ENCODE assay signal across 16 cellular contexts in the genomic region with DNA sequence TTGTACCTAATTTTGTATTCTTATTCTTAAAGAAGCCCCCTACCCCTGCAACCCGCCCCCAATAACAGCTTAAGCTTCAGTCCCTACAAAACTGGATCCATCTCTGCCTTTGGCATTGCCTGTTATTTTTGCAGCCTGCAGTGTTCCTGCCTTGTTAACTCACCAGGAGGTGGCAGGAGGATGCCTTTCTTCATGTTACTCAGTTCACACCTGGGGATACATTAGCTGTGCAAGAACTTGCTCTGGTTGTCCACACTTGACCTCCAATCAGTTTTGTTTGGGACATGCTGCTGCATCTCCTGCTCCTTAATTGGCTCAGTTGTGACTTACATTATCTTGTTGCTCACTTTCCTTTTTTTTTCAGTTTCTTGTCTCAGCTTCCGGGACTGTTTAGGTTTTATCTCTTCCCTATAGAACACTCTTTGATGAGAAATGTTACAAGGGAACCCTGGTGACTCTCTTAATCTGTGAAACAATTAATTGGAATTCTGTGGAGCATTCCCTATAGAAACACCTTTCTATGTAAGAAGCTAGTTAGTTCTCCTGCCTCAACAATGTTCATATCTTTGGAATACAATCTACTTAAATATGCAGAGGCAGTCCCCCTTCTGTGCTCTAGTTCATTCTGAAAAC.
DNase-seq lines count a peak whose midpoint lies in the region; ATAC-seq, FAIRE-seq and TF ChIP-seq lines count a peak whose summit lies in the region.
"Had no signal": no experiment of that assay in that cellular context is flagged by ENCODE, and none has a peak within 500 bp of the region (broad histone marks: within the 10 kb centered on the region; RNA-seq: fewer than 3 reads in every experiment).

No MANE protein-coding gene starts in this region.

- no TSS peak for BruUV-seq in GM12878 (replicated peaks; lab: Mats Ljungman, UMichigan)

- H3K4me3 ChIP-seq in Jurkat, Clone E6-1 (ENCODE audit: low read length): no peak overlapping the region
- H3K4me3 ChIP-seq in GM12878: no peak overlapping the region
- H3K4me3 ChIP-seq in right lobe of liver: no peak overlapping the region
- H3K4me3 ChIP-seq in Peyer's patch: no peak overlapping the region

- H3K27me3 ChIP-seq in GM12878 (replicated peaks in 1 of 2; ENCODE audit: control insufficient read depth in 2 of 2, insufficient read depth in 2 of 2, low read length in 1 of 2) (no peaks in the 10 kb centered on the region), right lobe of liver (no peaks in the 10 kb centered on the region), Peyer's patch (no peaks in the 10 kb centered on the region)

- H2AFZ ChIP-seq in GM12878 (ENCODE audit: control insufficient read depth, low read depth, low read length): no peak overlapping the region

- SMC1A ChIA-PET in GM12878 (lab: Charles Lee; ENCODE audit: uncharacterized antibody, unreplicated experiment): interaction anchor here (1.0 kb wide), 1 partner anchor 335 kb away, joined by 4 read pairs; no protein-coding TSS in a partner anchor

- H3K79me2 ChIP-seq in GM12878 (ENCODE audit: control insufficient read depth, insufficient read depth, low read length): no peaks in the 10 kb centered on the region

- no peaks in the 10 kb centered on the region for H3K4me1 Mint-ChIP-seq in activated T-helper 2 cell treated with anti-CD3 and anti-CD28 coated beads, Interferon-gamma antibody, Interleukin-2, Interleukin-4, amounts not matched to agents 10 μg/mL and 5 μg/mL and 100 μg/mL, durations not matched to agents 14 hours and 24 hours and 36 hours (ENCODE audit: low read depth)
- H3K4me1 Mint-ChIP-seq: stimulated activated naive B cell treated with anti-CD40 and anti-IgM and Interleukin-4, amounts not matched to agents 10 μg/mL and 1 μg/mL and 100 μg/mL, for 72 hours had no signal

- WGBS in GM12878 (ENCODE audit: insufficient coverage, insufficient replicate concordance, low lambda C conversion rate, missing lambda C conversion rate): 7% methylated on average over 2 of the region's 2 CpGs
- WGBS in right lobe of liver (ENCODE audit: insufficient coverage, low coverage, low lambda C conversion rate, missing lambda C conversion rate): 30% methylated on average over 2 of the region's 2 CpGs

- TF ChIP-seq EP300 in GM12878 (IDR thresholded peaks at IDR 0.05; ENCODE audit: borderline replicate concordance in 1 of 2, control insufficient read depth in 1 of 2, low read depth in 2 of 2, low read length in 2 of 2): no peak

- no peak overlapping the region for H3K9ac ChIP-seq in GM12878 (ENCODE audit: control insufficient read depth, insufficient read depth, low read length)

- no peak overlapping the region for H3K4me3 Mint-ChIP-seq in activated T-helper 2 cell treated with anti-CD3 and anti-CD28 coated beads, Interferon-gamma antibody, Interleukin-2, Interleukin-4, amounts not matched to agents 10 μg/mL and 5 μg/mL and 100 μg/mL, durations not matched to agents 14 hours and 24 hours and 36 hours (ENCODE audit: low read depth)
- H3K4me3 Mint-ChIP-seq: CD4-positive, alpha-beta T cell; stimulated activated naive B cell treated with anti-CD40 and anti-IgM and Interleukin-4, amounts not matched to agents 10 μg/mL and 1 μg/mL and 100 μg/mL, for 72 hours had no signal

- POLR2A ChIA-PET in GM12878 (lab: Charles Lee): no interaction called here

- no peaks in the 10 kb centered on the region for H3K36me3 Mint-ChIP-seq in activated T-helper 2 cell treated with anti-CD3 and anti-CD28 coated beads, Interferon-gamma antibody, Interleukin-2, Interleukin-4, amounts not matched to agents 10 μg/mL and 5 μg/mL and 100 μg/mL, durations not matched to agents 14 hours and 24 hours and 36 hours (ENCODE audit: low read depth)
- H3K36me3 Mint-ChIP-seq: stimulated activated naive B cell treated with anti-CD40 and anti-IgM and Interleukin-4, amounts not matched to agents 10 μg/mL and 1 μg/mL and 100 μg/mL, for 72 hours had no signal

- DNase-seq in Jurkat, Clone E6-1 (ENCODE audit: low read depth, low spot score): peak; percentile 2
- DNase-seq in GM12878 (ENCODE audit: low read depth, low spot score) (no peak), right lobe of liver (no peak), Peyer's patch (no peak), NCI-H345 treated with DMSO at 0.1 percent for 48 hours (lab: John Stamatoyannopoulos, UW; ENCODE audit: unreplicated experiment) (no peak)
- no peak for DNase-seq in activated T-helper 2 cell treated with anti-CD3 and anti-CD28 coated beads, Interferon-gamma antibody, Interleukin-2, Interleukin-4, amounts not matched to agents 10 μg/mL and 5 μg/mL and 100 μg/mL, durations not matched to agents 14 hours and 24 hours and 36 hours (ENCODE audit: low spot score)
- DNase-seq: activated CD4-positive, alpha-beta T cell treated with anti-CD3 and anti-CD28 coated beads, Interleukin-2, amount 50 U/mL, for 1 hour; activated T-cell treated with anti-CD3 and anti-CD28 coated beads, Interleukin-2, amount 50 U/mL, for 48 hours; CD4-positive, alpha-beta T cell; NCI-H226; stimulated activated naive B cell treated with anti-CD40 and anti-IgM and Interleukin-4, amounts not matched to agents 10 μg/mL and 1 μg/mL and 100 μg/mL, for 72 hours; T-helper 9 cell had no signal

- TF ChIP-seq POLR2A in GM12878 (IDR thresholded peaks at IDR 0.05; ENCODE audit: low read depth, low read length) (no peak), right lobe of liver (IDR thresholded peaks at IDR 0.05) (no peak), Peyer's patch (IDR thresholded peaks at IDR 0.05) (no peak)

- no peaks in the 10 kb centered on the region for H3K27me3 Mint-ChIP-seq in activated T-helper 2 cell treated with anti-CD3 and anti-CD28 coated beads, Interferon-gamma antibody, Interleukin-2, Interleukin-4, amounts not matched to agents 10 μg/mL and 5 μg/mL and 100 μg/mL, durations not matched to agents 14 hours and 24 hours and 36 hours (ENCODE audit: low read depth)
- H3K27me3 Mint-ChIP-seq: CD4-positive, alpha-beta T cell; stimulated activated naive B cell treated with anti-CD40 and anti-IgM and Interleukin-4, amounts not matched to agents 10 μg/mL and 1 μg/mL and 100 μg/mL, for 72 hours had no signal

- TF ChIP-seq RAD21 in GM12878 (IDR thresholded peaks at IDR 0.05; ENCODE audit: insufficient read depth, low read depth, low read length): peak; percentile 40

- H3K9me3 Mint-ChIP-seq in activated T-helper 2 cell treated with anti-CD3 and anti-CD28 coated beads, Interferon-gamma antibody, Interleukin-2, Interleukin-4, amounts not matched to agents 10 μg/mL and 5 μg/mL and 100 μg/mL, durations not matched to agents 14 hours and 24 hours and 36 hours: no peaks in the 10 kb centered on the region
- H3K9me3 Mint-ChIP-seq: CD4-positive, alpha-beta T cell; stimulated activated naive B cell treated with anti-CD40 and anti-IgM and Interleukin-4, amounts not matched to agents 10 μg/mL and 1 μg/mL and 100 μg/mL, for 72 hours had no signal

- H3K4me1 ChIP-seq in GM12878 (ENCODE audit: control insufficient read depth, insufficient read depth, low read length) (no peaks in the 10 kb centered on the region), right lobe of liver (no peaks in the 10 kb centered on the region), Peyer's patch (no peaks in the 10 kb centered on the region)

- FAIRE-seq in GM12878 (lab: Jason Lieb, UNC): no peak
- FAIRE-seq: colon, urothelium cell line had no signal

- no peak overlapping the region for H3K27ac ChIP-seq in GM12878 (ENCODE audit: control insufficient read depth, insufficient read depth)
- no peak overlapping the region for H3K27ac ChIP-seq in right lobe of liver
- H3K27ac ChIP-seq in Peyer's patch: no peak overlapping the region

- H3K36me3 ChIP-seq in GM12878 (ENCODE audit: control insufficient read depth in 2 of 2, insufficient read depth in 2 of 2, low read length in 1 of 2) (no peaks in the 10 kb centered on the region), right lobe of liver (no peaks in the 10 kb centered on the region), Peyer's patch (no peaks in the 10 kb centered on the region)

- no peak for ATAC-seq in GM12878
- ATAC-seq in right lobe of liver: peak in 2 of 4 donors; percentile 51 to 57
- ATAC-seq: esophagus mucosa; stimulated activated naive B cell treated with anti-CD40 and anti-IgM and Interleukin-4, amounts not matched to agents 10 μg/mL and 1 μg/mL and 100 μg/mL, for 72 hours had no signal

- H4K20me1 ChIP-seq in GM12878 (ENCODE audit: control insufficient read depth, insufficient read depth): no peaks in the 10 kb centered on the region

- RAD21 ChIA-PET in GM12878 (lab: Charles Lee; ENCODE audit: unreplicated experiment): interaction anchor here (0.8 kb wide), 1 partner anchor 335 kb away, joined by 4 read pairs; no protein-coding TSS in a partner anchor

- TF ChIP-seq CTCF in GM12872 (IDR thresholded peaks at IDR 0.05; ENCODE audit: insufficient read depth, low read depth, low read length) (0 out of 3 replicates have a peak, but pooled peaks have one; percentile 19), GM12878 (IDR thresholded peaks at IDR 0.05 in 2 of 3, conservative IDR thresholded peaks at IDR 0.05 in 1 of 3; ENCODE audit: control insufficient read depth in 2 of 3, extremely low read depth in 1 of 3, insufficient read depth in 1 of 3, low read depth in 3 of 3, low read length in 3 of 3) (peak in 2 of 3 experiments; percentile 8 to 32; a peak in 2 of 6 replicates), right lobe of liver (IDR thresholded peaks at IDR 0.05) (peak in 3 of 4 donors; percentile 19 to 31 (median 21)), Peyer's patch (IDR thresholded peaks at IDR 0.05) (no peak)

- no peak overlapping the region for H3K27ac Mint-ChIP-seq in activated T-helper 2 cell treated with anti-CD3 and anti-CD28 coated beads, Interferon-gamma antibody, Interleukin-2, Interleukin-4, amounts not matched to agents 10 μg/mL and 5 μg/mL and 100 μg/mL, durations not matched to agents 14 hours and 24 hours and 36 hours
- H3K27ac Mint-ChIP-seq: CD4-positive, alpha-beta T cell; stimulated activated naive B cell treated with anti-CD40 and anti-IgM and Interleukin-4, amounts not matched to agents 10 μg/mL and 1 μg/mL and 100 μg/mL, for 72 hours had no signal

- intact Hi-C loops in GM12878 (cut with micrococcal nuclease; ENCODE audit: unreplicated experiment): loop anchor here (2.0 kb wide), 1 partner anchor 334 kb away; no protein-coding TSS in a partner anchor
- intact Hi-C loops in right lobe of liver (cut with DNase I): no loop called here
- intact Hi-C loops in activated T-helper 2 cell treated with anti-CD3 and anti-CD28 coated beads, Interferon-gamma antibody, Interleukin-2, Interleukin-4, amounts not matched to agents 10 μg/mL and 5 μg/mL and 100 μg/mL, durations not matched to agents 14 hours and 24 hours and 36 hours (cut with micrococcal nuclease): no loop called here

- H3K9me3 ChIP-seq in GM12878 (replicated peaks; ENCODE audit: control insufficient read depth, insufficient read depth, low read length) (no peaks in the 10 kb centered on the region), right lobe of liver (no peaks in the 10 kb centered on the region), Peyer's patch (no peaks in the 10 kb centered on the region)

- CTCF ChIA-PET in GM12878 (lab: Yijun Ruan, JAX): interaction anchor here (1.0 kb wide), 1 partner anchor 335 kb away, joined by 4 read pairs; no protein-coding TSS in a partner anchor

- no peak overlapping the region for H3K4me2 ChIP-seq in GM12878 (ENCODE audit: control insufficient read depth, insufficient read depth)

- in situ Hi-C loops in GM12878 (cut with MboI): no loop called here

TF ChIP-seq in GM12878, 131 proteins besides CTCF, POLR2A, EP300 and RAD21 (continues in another document):
- no peak for TF ChIP-seq CEBPB (IDR thresholded peaks at IDR 0.05; ENCODE audit: borderline replicate concordance in 1 of 2, low read depth in 2 of 2, low read length in 2 of 2)

Comparison
In these comparisons a context has a peak if more than half of its experiments do, and no peak if none do; other contexts are left out.
1. CTCF ChIP-seq: peak in GM12872 (single experiment), GM12878 (2 of 3) and right lobe of liver (3 of 4); none in Peyer's patch (0 of 6).